1 cellular context compared by ENCODE assay signal in genomic region chr7:140229591-140230516, GRCh38.
TF ChIP-seq lines count a peak whose summit lies in the region.

No MANE protein-coding gene starts in this region.

TF ChIP-seq in GM23338, 12 proteins besides CTCF, POLR2A, EP300 and RAD21 (continued from another document):
- TF ChIP-seq, protein P1, sequence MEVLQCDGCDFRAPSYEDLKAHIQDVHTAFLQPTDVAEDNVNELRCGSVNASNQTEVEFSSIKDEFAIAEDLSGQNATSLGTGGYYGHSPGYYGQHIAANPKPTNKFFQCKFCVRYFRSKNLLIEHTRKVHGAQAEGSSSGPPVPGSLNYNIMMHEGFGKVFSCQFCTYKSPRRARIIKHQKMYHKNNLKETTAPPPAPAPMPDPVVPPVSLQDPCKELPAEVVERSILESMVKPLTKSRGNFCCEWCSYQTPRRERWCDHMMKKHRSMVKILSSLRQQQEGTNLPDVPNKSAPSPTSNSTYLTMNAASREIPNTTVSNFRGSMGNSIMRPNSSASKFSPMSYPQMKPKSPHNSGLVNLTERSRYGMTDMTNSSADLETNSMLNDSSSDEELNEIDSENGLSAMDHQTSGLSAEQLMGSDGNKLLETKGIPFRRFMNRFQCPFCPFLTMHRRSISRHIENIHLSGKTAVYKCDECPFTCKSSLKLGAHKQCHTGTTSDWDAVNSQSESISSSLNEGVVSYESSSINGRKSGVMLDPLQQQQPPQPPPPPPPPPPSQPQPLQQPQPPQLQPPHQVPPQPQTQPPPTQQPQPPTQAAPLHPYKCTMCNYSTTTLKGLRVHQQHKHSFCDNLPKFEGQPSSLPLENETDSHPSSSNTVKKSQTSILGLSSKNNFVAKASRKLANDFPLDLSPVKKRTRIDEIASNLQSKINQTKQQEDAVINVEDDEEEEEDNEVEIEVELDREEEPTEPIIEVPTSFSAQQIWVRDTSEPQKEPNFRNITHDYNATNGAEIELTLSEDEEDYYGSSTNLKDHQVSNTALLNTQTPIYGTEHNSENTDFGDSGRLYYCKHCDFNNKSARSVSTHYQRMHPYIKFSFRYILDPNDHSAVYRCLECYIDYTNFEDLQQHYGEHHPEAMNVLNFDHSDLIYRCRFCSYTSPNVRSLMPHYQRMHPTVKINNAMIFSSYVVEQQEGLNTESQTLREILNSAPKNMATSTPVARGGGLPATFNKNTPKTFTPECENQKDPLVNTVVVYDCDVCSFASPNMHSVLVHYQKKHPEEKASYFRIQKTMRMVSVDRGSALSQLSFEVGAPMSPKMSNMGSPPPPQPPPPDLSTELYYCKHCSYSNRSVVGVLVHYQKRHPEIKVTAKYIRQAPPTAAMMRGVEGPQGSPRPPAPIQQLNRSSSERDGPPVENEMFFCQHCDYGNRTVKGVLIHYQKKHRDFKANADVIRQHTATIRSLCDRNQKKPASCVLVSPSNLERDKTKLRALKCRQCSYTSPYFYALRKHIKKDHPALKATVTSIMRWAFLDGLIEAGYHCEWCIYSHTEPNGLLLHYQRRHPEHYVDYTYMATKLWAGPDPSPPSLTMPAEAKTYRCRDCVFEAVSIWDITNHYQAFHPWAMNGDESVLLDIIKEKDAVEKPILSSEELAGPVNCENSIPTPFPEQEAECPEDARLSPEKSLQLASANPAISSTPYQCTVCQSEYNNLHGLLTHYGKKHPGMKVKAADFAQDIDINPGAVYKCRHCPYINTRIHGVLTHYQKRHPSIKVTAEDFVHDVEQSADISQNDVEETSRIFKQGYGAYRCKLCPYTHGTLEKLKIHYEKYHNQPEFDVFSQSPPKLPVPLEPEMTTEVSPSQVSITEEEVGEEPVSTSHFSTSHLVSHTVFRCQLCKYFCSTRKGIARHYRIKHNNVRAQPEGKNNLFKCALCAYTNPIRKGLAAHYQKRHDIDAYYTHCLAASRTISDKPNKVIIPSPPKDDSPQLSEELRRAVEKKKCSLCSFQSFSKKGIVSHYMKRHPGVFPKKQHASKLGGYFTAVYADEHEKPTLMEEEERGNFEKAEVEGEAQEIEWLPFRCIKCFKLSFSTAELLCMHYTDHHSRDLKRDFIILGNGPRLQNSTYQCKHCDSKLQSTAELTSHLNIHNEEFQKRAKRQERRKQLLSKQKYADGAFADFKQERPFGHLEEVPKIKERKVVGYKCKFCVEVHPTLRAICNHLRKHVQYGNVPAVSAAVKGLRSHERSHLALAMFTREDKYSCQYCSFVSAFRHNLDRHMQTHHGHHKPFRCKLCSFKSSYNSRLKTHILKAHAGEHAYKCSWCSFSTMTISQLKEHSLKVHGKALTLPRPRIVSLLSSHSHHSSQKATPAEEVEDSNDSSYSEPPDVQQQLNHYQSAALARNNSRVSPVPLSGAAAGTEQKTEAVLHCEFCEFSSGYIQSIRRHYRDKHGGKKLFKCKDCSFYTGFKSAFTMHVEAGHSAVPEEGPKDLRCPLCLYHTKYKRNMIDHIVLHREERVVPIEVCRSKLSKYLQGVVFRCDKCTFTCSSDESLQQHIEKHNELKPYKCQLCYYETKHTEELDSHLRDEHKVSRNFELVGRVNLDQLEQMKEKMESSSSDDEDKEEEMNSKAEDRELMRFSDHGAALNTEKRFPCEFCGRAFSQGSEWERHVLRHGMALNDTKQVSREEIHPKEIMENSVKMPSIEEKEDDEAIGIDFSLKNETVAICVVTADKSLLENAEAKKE (CRISPR knock-in tag; IDR thresholded peaks at IDR 0.05) = no peak
